In the genomic region with DNA sequence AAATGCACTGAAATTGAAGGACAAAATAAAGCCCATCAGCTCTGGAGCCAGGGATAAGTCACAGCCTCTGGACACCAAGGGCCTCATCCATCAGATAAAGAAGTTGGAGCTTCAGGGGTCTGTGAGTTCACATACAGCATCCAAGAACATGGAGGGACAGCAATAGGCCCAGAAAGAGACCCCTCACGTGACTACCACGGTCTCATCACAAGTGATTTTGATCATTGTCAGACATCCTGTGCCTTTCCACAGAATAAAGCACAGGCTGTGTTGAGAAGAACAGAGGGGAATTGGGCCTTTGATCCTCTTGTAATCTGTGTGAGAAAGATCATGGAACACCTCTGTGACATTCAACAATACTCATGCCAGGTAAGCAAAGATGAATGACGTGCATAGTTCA, we compare ENCODE assay signal across 29 cellular contexts.
"Had no signal": no experiment of that assay in that cellular context is flagged by ENCODE, and none has a peak within 500 bp of the region (broad histone marks: within the 10 kb centered on the region; RNA-seq: fewer than 3 reads in every experiment).

No MANE protein-coding gene starts in this region.

- H3K27me3 Mint-ChIP-seq: dendritic cell treated with granulocyte-macrophage colony-stimulating factor and Interleukin-4, amounts not matched to agents 40 ng/mL and 50 ng/mL, for 4 days; effector memory CD8-positive, alpha-beta T cell had no signal

- DNase-seq: colonic mucosa; cortex of kidney; dermis blood vessel endothelial cell; dorsolateral prefrontal cortex; effector CD4-positive, alpha-beta T cell; effector CD8-positive, alpha-beta T cell; effector memory CD4-positive, alpha-beta T cell; effector memory CD8-positive, alpha-beta T cell; endodermal cell; erythroblast; esophagus squamous epithelium; foreskin fibroblast; foreskin keratinocyte; foreskin melanocyte; gastrocnemius medialis; glutamatergic neuron; head of caudate nucleus; heart left ventricle; heart right ventricle had no signal

- H3K4me3 Mint-ChIP-seq: dendritic cell treated with granulocyte-macrophage colony-stimulating factor and Interleukin-4, amounts not matched to agents 40 ng/mL and 50 ng/mL, for 4 days; effector memory CD8-positive, alpha-beta T cell; endodermal cell had no signal

- H3K27ac Mint-ChIP-seq: dendritic cell treated with granulocyte-macrophage colony-stimulating factor and Interleukin-4, amounts not matched to agents 40 ng/mL and 50 ng/mL, for 4 days; effector memory CD8-positive, alpha-beta T cell; endodermal cell had no signal

- H3K27me3 ChIP-seq: colonic mucosa, esophagus muscularis mucosa, esophagus squamous epithelium, foreskin keratinocyte, gastrocnemius medialis, gastroesophageal sphincter, heart left ventricle, heart right ventricle had no signal

- H3K27ac ChIP-seq: colonic mucosa, coronary artery, dorsolateral prefrontal cortex, epithelial cell of prostate, esophagus muscularis mucosa, esophagus squamous epithelium, foreskin keratinocyte, gastrocnemius medialis, gastroesophageal sphincter, heart left ventricle, heart right ventricle had no signal

- H3K9me3 ChIP-seq: colonic mucosa, esophagus muscularis mucosa, esophagus squamous epithelium, gastrocnemius medialis, gastroesophageal sphincter, heart left ventricle, heart right ventricle had no signal

- H3K4me3 ChIP-seq: colonic mucosa, coronary artery, dorsolateral prefrontal cortex, esophagus muscularis mucosa, esophagus squamous epithelium, gastrocnemius medialis, gastroesophageal sphincter, heart left ventricle, heart right ventricle had no signal

- FAIRE-seq: colon, endometrium, endothelial cell of umbilical vein, frontal cortex had no signal

- H3K4me1 ChIP-seq: colonic mucosa, esophagus squamous epithelium, gastrocnemius medialis, gastroesophageal sphincter had no signal

- ATAC-seq: effector memory CD8-positive, alpha-beta T cell; esophagus mucosa; foreskin keratinocyte; gastrocnemius medialis; gastroesophageal sphincter; heart right ventricle had no signal

- H3K9me3 Mint-ChIP-seq: dendritic cell treated with granulocyte-macrophage colony-stimulating factor and Interleukin-4, amounts not matched to agents 40 ng/mL and 50 ng/mL, for 4 days; endodermal cell had no signal

- H3K36me3 ChIP-seq: colonic mucosa, esophagus muscularis mucosa, esophagus squamous epithelium, gastrocnemius medialis, gastroesophageal sphincter, heart left ventricle, heart right ventricle had no signal
